In the genomic region with DNA sequence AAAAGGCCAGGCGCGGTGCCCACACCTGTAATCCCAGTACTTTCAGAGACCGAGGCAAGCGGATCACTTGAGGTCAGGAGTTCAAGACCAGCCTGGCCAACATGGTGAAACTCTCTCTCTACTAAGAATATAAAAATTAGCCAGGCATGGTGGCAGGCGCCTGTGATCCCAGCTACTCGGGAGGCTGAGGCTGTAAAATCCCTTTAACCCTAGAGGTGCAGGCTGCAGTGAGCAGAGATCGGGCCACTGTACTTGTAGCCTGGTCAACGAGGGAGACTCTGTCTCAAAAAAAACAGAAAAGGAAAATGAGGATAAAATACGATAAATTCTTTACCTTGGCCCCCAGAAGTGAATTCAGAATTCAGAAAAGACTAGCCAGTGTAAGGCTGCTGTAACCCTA, we compare ENCODE assay signal across 9 cellular contexts. TPM values are rescaled to one million over a fixed set of nuclear protein-coding genes. Genes with fewer than 3 reads are reported as not detected.
DNase-seq lines count a peak whose midpoint lies in the region; ATAC-seq, FAIRE-seq and TF ChIP-seq lines count a peak whose summit lies in the region.
"Had no signal": no experiment of that assay in that cellular context is flagged by ENCODE, and none has a peak within 500 bp of the region (broad histone marks: within the 10 kb centered on the region; RNA-seq: fewer than 3 reads in every experiment).

No MANE protein-coding gene starts in this region.

- DNase-seq in MCF 10A (ENCODE audit: unreplicated experiment) (no peak), DMS153 treated with DMSO at 0.1 percent for 48 hours (lab: John Stamatoyannopoulos, UW; ENCODE audit: unreplicated experiment) (no peak), GM12891 (ENCODE audit: insufficient read length, low spot score) (no peak)
- no peak for DNase-seq in stimulated activated CD4-positive, alpha-beta T cell treated with anti-CD3 and anti-CD28 coated beads, Interleukin-1b, Interleukin-23, amount 100 ng/mL, for 48 hours

- H3K4me1 ChIP-seq in HUES48 (ENCODE audit: control insufficient read depth, insufficient read depth, low read length) (peaks cover 5% of the 10 kb centered on the region; the same call in 1 of the 2 replicates), mucosa of stomach (ENCODE audit: control insufficient read depth, insufficient read depth, low read length) (no peaks in the 10 kb centered on the region)

- H3K9ac ChIP-seq in HUES48 (ENCODE audit: low read depth, low read length) = no peak overlapping the region
- H3K9ac ChIP-seq in mucosa of stomach (ENCODE audit: low read length) = peak overlapping the region; percentile 93

- H3K9me3 Mint-ChIP-seq in MCF 10A (ENCODE audit: unreplicated experiment) = no peaks in the 10 kb centered on the region

- intact Hi-C loops in MCF 10A (cut with micrococcal nuclease) = no loop called here

- H3K27me3 ChIP-seq in HUES48 (ENCODE audit: control insufficient read depth, insufficient read depth, low read length) (no peaks in the 10 kb centered on the region), mucosa of stomach (ENCODE audit: control insufficient read depth, insufficient read depth, low read length) (no peaks in the 10 kb centered on the region)

- no peak for ATAC-seq in GM21367 (IDR thresholded peaks at IDR 0.05; ENCODE audit: unreplicated experiment)

- peaks cover 6% of the 10 kb centered on the region for H3K36me3 Mint-ChIP-seq in MCF 10A (ENCODE audit: insufficient read depth, unreplicated experiment)

- peaks cover 5% of the 10 kb centered on the region for H3K4me1 Mint-ChIP-seq in MCF 10A (ENCODE audit: insufficient read depth, unreplicated experiment)

- no peaks in the 10 kb centered on the region for H3K27me3 Mint-ChIP-seq in MCF 10A (ENCODE audit: insufficient read depth, unreplicated experiment)

- no peak for TF ChIP-seq POLR2A in GM12891 (IDR thresholded peaks at IDR 0.05; ENCODE audit: low read depth, low read length)

- H3K27ac Mint-ChIP-seq in MCF 10A (ENCODE audit: low read depth, unreplicated experiment) = peak overlapping the region; percentile 74

- H3K27ac ChIP-seq in 22Rv1 (peak overlapping the region; percentile 93), HUES48 (ENCODE audit: low read depth, low read length) (no peak overlapping the region)

- CTCF ChIA-PET in MCF 10A (lab: Yijun Ruan, JAX) = no interaction called here

- no TSS peak for BruUV-seq in MCF 10A (replicated peaks; lab: Mats Ljungman, UMichigan)

- H3K9me3 ChIP-seq in HUES48 (ENCODE audit: control insufficient read depth, insufficient read depth, low read length) = no peaks in the 10 kb centered on the region
- no peaks in the 10 kb centered on the region for H3K9me3 ChIP-seq in mucosa of stomach (ENCODE audit: control insufficient read depth, low read length)

- FAIRE-seq in GM12891 (lab: Jason Lieb, UNC) = no peak
- FAIRE-seq: colon had no signal

- H3K36me3 ChIP-seq in HUES48 (ENCODE audit: control insufficient read depth, insufficient read depth, low read length) (no peaks in the 10 kb centered on the region), mucosa of stomach (ENCODE audit: control insufficient read depth, insufficient read depth, low read length) (no peaks in the 10 kb centered on the region)

- peak overlapping the region; percentile 87 for H3K4me3 Mint-ChIP-seq in MCF 10A (ENCODE audit: unreplicated experiment)

- H3K4me3 ChIP-seq in HUES48 (ENCODE audit: low read depth, low read length) (peak overlapping the region; percentile 77), mucosa of stomach (ENCODE audit: low read length) (no peak overlapping the region)

- TF ChIP-seq CTCF in 22Rv1 (IDR thresholded peaks at IDR 0.05) (no peak), MCF 10A (IDR thresholded peaks at IDR 0.05; ENCODE audit: unreplicated experiment) (no peak)

- POLR2A ChIA-PET in MCF 10A (lab: Yijun Ruan, JAX) = interaction anchor here (1.0 to 5.4 kb wide), 4 partner anchors 13 to 153 kb away, joined by 3 to 92 read pairs (median 42); a partner anchor contains a TSS

TF ChIP-seq in GM12891, 5 proteins besides CTCF, POLR2A, EP300 and RAD21:
- TF ChIP-seq TAF1 (IDR thresholded peaks at IDR 0.05; ENCODE audit: low read depth, low read length) = no peak
- no peak for TF ChIP-seq POU2F2 (IDR thresholded peaks at IDR 0.05; ENCODE audit: low read depth, low read length)
- TF ChIP-seq SPI1 (IDR thresholded peaks at IDR 0.05; ENCODE audit: low read depth, low read length) = no peak
- TF ChIP-seq POLR2AphosphoS5 (IDR thresholded peaks at IDR 0.05; ENCODE audit: low read depth, low read length) = no peak
- no peak for TF ChIP-seq PAX5 (IDR thresholded peaks at IDR 0.05; ENCODE audit: insufficient read depth, low read length, severe bottlenecking)

RNA-seq across cellular contexts. Expression of a gene that starts 1.6 kb away (rescaled TPM):
- total RNA-seq in MCF 10A (2022) = 20.7 and 27.8 TPM in 2 replicates
- polyA plus RNA-seq in GM12891 (2012; ENCODE audit: low read depth, missing spikeins) = 9.7 TPM

RNA-seq across cellular contexts. Expression of a gene that starts 13.3 kb away (rescaled TPM):
- total RNA-seq in MCF 10A (2022) = 0.28 and 0.39 TPM in 2 replicates
- polyA plus RNA-seq in GM12891 (2012; ENCODE audit: low read depth, missing spikeins) = 0.35 TPM
